In genomic region chr5:150779397-150780179, GRCh38 we compare ENCODE assay signal across 1 cellular context.
TF ChIP-seq lines count a peak whose summit lies in the region.

No MANE protein-coding gene starts in this region.

TF ChIP-seq in H1, 55 proteins besides CTCF, POLR2A, EP300 and RAD21:
- TF ChIP-seq CHD7 (IDR thresholded peaks at IDR 0.05; ENCODE audit: insufficient replicate concordance, low read length) (no peak), GABPA (IDR thresholded peaks at IDR 0.05; ENCODE audit: borderline replicate concordance, insufficient read depth, low read length) (0 out of 2 replicates have a peak, but pooled peaks have one; percentile 3), BCL11A (IDR thresholded peaks at IDR 0.05; ENCODE audit: low read depth in 2 of 2, low read length in 2 of 2) (no peak), RBBP5 (IDR thresholded peaks at IDR 0.05; ENCODE audit: borderline replicate concordance, low read depth, low read length) (no peak), HDAC6 (IDR thresholded peaks at IDR 0.05; ENCODE audit: low read depth, low read length) (no peak), KDM5A (IDR thresholded peaks at IDR 0.05; ENCODE audit: low read length) (no peak)
